In the genomic region with DNA sequence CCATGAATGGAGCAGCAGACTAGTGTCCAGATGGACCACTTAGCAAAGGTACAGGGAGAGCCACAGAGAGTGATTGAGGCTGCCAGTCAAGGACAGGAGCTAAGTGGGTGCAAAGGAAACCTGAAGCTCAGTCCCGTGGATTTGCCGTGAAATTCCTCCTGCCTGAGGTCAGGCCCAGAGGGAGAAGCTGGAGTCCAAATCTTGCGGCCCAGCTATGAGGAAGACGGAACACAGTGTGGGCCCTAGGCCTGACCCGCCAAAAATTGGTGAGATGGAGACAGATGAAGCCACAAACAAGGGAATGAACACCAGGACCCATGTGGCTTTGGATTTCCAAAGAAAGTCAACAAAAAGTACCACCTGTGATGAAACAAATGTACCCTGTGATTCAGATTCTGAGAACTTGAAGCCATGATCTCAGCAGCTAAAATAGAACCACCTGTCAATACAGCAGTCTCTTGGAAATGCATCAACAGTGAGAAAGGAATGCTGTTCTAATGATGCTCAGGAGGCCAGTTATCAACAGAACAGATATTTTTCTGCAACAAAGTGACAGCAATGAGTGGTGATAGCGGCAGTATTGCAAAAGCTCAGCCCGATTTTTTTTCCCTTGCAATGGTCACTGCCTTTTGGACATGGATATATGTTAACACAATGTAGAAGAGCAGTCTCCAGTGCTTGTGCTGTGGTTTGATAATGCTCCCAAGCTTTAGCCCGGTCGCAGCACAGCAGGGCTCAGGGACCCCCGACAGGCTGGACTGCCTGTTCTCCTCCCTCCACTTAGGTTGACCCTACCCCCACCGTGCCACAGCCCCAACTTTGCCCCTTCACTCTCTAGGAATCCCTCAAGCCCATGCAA, we compare ENCODE assay signal across 21 cellular contexts. TPM values are rescaled to one million over a fixed set of nuclear protein-coding genes. Genes with fewer than 3 reads are reported as not detected.
DNase-seq lines count a peak whose midpoint lies in the region; ATAC-seq and TF ChIP-seq lines count a peak whose summit lies in the region.
"Had no signal": no experiment of that assay in that cellular context is flagged by ENCODE, and none has a peak within 500 bp of the region (broad histone marks: within the 10 kb centered on the region; RNA-seq: fewer than 3 reads in every experiment).

No MANE protein-coding gene starts in this region.

- no peaks in the 10 kb centered on the region; the same call in 1 of the 2 replicates for H3K9me3 ChIP-seq in AG04450 (ENCODE audit: control insufficient read depth, insufficient read depth, low read length)
- H3K9me3 ChIP-seq: prostate gland, SJSA1 had no signal

- CTCF ChIA-PET in AG04450 (lab: Charles Lee), result interaction anchor here (1.1 to 3.9 kb wide), 6 partner anchors 11 to 249 kb away, joined by 3 to 14 read pairs (median 6); partner anchors contain the start of gene COL6A3
- CTCF ChIA-PET in activated CD8-positive, alpha-beta T cell treated with anti-CD3 and anti-CD28 coated beads for 36 hours (lab: Charles Lee), result interaction anchor here (0.9 to 2.4 kb wide), 7 partner anchors 10 to 169 kb away, joined by 3 to 17 read pairs (median 4); no protein-coding TSS in a partner anchor

- POLR2A ChIA-PET in AG04450 (lab: Yijun Ruan, JAX), result interaction anchor here (0.7 to 2.0 kb wide), 5 partner anchors 10 to 275 kb away, joined by 3 to 10 read pairs (median 3); partner anchors contain the start of gene COL6A3
- POLR2A ChIA-PET in activated CD8-positive, alpha-beta T cell treated with anti-CD3 and anti-CD28 coated beads for 36 hours (lab: Charles Lee), result no interaction called here

- no peaks in the 10 kb centered on the region for H3K36me3 ChIP-seq in rectal smooth muscle tissue (ENCODE audit: control insufficient read depth, insufficient read depth, low read length)
- H3K36me3 ChIP-seq: prostate gland had no signal

- intact Hi-C loops in activated CD8-positive, alpha-beta T cell treated with anti-CD3 and anti-CD28 coated beads for 36 hours (cut with micrococcal nuclease), result no loop called here

- H3K4me3 ChIP-seq in AG04450 (ENCODE audit: low read depth, low read length) (peak overlapping the region; percentile 20), foreskin fibroblast (ENCODE audit: low read depth in 1 of 2, low read length in 2 of 2) (no peak overlapping the region), rectal smooth muscle tissue (ENCODE audit: low read length) (no peak overlapping the region)
- H3K4me3 ChIP-seq: prostate gland, SJSA1 had no signal

- peak overlapping the region; percentile 83 for H3K27ac ChIP-seq in AG04450 (ENCODE audit: low read depth, low read length)
- peak overlapping the region; percentile 34 for H3K27ac ChIP-seq in rectal smooth muscle tissue (ENCODE audit: low read depth, low read length)
- H3K27ac ChIP-seq: HL-60, SJSA1 had no signal

- no peak overlapping the region for H3K9ac ChIP-seq in rectal smooth muscle tissue (ENCODE audit: low read length)

- TF ChIP-seq CTCF in AG04450 (IDR thresholded peaks at IDR 0.05; ENCODE audit: low read depth, low read length) (no peak), foreskin fibroblast (IDR thresholded peaks at IDR 0.05; ENCODE audit: low read depth, low read length) (no peak)
- TF ChIP-seq CTCF in activated CD8-positive, alpha-beta T cell treated with anti-CD3 and anti-CD28 coated beads for 36 hours (IDR thresholded peaks at IDR 0.05), result no peak

- H3K27me3 Mint-ChIP-seq in activated CD8-positive, alpha-beta T cell treated with anti-CD3 and anti-CD28 coated beads for 36 hours, result no peaks in the 10 kb centered on the region
- no peaks in the 10 kb centered on the region for H3K27me3 Mint-ChIP-seq in activated T-cell treated with anti-CD3 and anti-CD28 coated beads, Interleukin-2, amount 50 U/mL, for 24 hours

- no peak overlapping the region for H3K4me3 Mint-ChIP-seq in activated CD8-positive, alpha-beta T cell treated with anti-CD3 and anti-CD28 coated beads for 36 hours
- no peak overlapping the region for H3K4me3 Mint-ChIP-seq in activated T-cell treated with anti-CD3 and anti-CD28 coated beads, Interleukin-2, amount 50 U/mL, for 24 hours

- no peak overlapping the region for H3K27ac Mint-ChIP-seq in activated CD8-positive, alpha-beta T cell treated with anti-CD3 and anti-CD28 coated beads for 36 hours
- H3K27ac Mint-ChIP-seq in activated T-cell treated with anti-CD3 and anti-CD28 coated beads, Interleukin-2, amount 50 U/mL, for 24 hours, result no peak overlapping the region

- H3K27me3 ChIP-seq in AG04450 (ENCODE audit: control insufficient read depth, insufficient read depth, low read length), result no peaks in the 10 kb centered on the region
- no peaks in the 10 kb centered on the region for H3K27me3 ChIP-seq in rectal smooth muscle tissue (ENCODE audit: control insufficient read depth, insufficient read depth, low read length)
- H3K27me3 ChIP-seq: SJSA1 had no signal

- H3K36me3 Mint-ChIP-seq in activated CD8-positive, alpha-beta T cell treated with anti-CD3 and anti-CD28 coated beads for 36 hours (ENCODE audit: low read depth), result no peaks in the 10 kb centered on the region
- H3K36me3 Mint-ChIP-seq in activated T-cell treated with anti-CD3 and anti-CD28 coated beads, Interleukin-2, amount 50 U/mL, for 24 hours (ENCODE audit: low read depth), result peaks cover 11% of the 10 kb centered on the region

- H3K4me1 ChIP-seq in rectal smooth muscle tissue (ENCODE audit: control insufficient read depth, insufficient read depth, low read length), result peaks cover 50% of the 10 kb centered on the region
- H3K4me1 ChIP-seq: prostate gland had no signal

- H3K4me1 Mint-ChIP-seq in activated CD8-positive, alpha-beta T cell treated with anti-CD3 and anti-CD28 coated beads for 36 hours (ENCODE audit: low read depth), result no peaks in the 10 kb centered on the region
- H3K4me1 Mint-ChIP-seq in activated T-cell treated with anti-CD3 and anti-CD28 coated beads, Interleukin-2, amount 50 U/mL, for 24 hours (ENCODE audit: low read depth), result no peaks in the 10 kb centered on the region

- no peak for ATAC-seq in activated CD8-positive, alpha-beta T cell treated with anti-CD3 and anti-CD28 coated beads for 36 hours
- ATAC-seq: HCT116 had no signal

- no peaks in the 10 kb centered on the region for H3K9me3 Mint-ChIP-seq in activated CD8-positive, alpha-beta T cell treated with anti-CD3 and anti-CD28 coated beads for 36 hours
- H3K9me3 Mint-ChIP-seq in activated T-cell treated with anti-CD3 and anti-CD28 coated beads, Interleukin-2, amount 50 U/mL, for 24 hours, result no peaks in the 10 kb centered on the region

- DNase-seq in AG04450 (ENCODE audit: low read depth, low spot score), result no peak
- DNase-seq in astrocyte of the hippocampus (ENCODE audit: low read depth, low spot score), result peak; percentile 14
- DNase-seq in foreskin fibroblast, result peak; percentile 75 to 87
- no peak for DNase-seq in activated CD8-positive, alpha-beta T cell treated with anti-CD3 and anti-CD28 coated beads for 36 hours
- DNase-seq in activated T-cell treated with anti-CD3 and anti-CD28 coated beads, Interleukin-2, amount 50 U/mL, for 24 hours, result no peak
- no peak for DNase-seq in NCI-H1436 (lab: John Stamatoyannopoulos, UW)
- no peak for DNase-seq in NK-92 treated with Interleukin-12 subunit alpha and Interleukin-12 subunit beta, amount 100 ng/mL, for 24 hours (lab: John Stamatoyannopoulos, UW)
- DNase-seq: activated CD4-positive, alpha-beta T cell treated with anti-CD3 and anti-CD28 coated beads, Interleukin-2, amount 50 U/mL, for 4 hours; amniotic stem cell; COR-L47; effector memory CD4-positive, alpha-beta T cell; glutamatergic neuron; Karpas-422; NCI-H1436 treated with DMSO at 0.1 percent for 48 hours; NCI-H226; stimulated activated CD4-positive, alpha-beta T cell treated with anti-CD3 and anti-CD28 coated beads, Interleukin-4, amount 100 ng/mL, for 1 hour had no signal

RNA-seq across cellular contexts. Expression of gene COL6A3, which starts 10.7 kb away (rescaled TPM):
- polyA plus RNA-seq in AG04450 (2011; rRNA removed), result 1,384 and 2,107 TPM in 2 replicates
- polyA minus RNA-seq in AG04450 (2011; rRNA and poly(A)+ RNA removed), result 2,516 and 3,153 TPM in 2 replicates
- 1 to 10 TPM; 4.0 to 4.1 TPM for total RNA-seq in activated CD8-positive, alpha-beta T cell treated with anti-CD3 and anti-CD28 coated beads for 36 hours

Comparison
In these comparisons a context has a peak if more than half of its experiments do, and no peak if none do; other contexts are left out.
1. DNase-seq: peak in astrocyte of the hippocampus (single experiment) and foreskin fibroblast (2 of 2); none in AG04450 (single experiment), activated CD8-positive, alpha-beta T cell treated with anti-CD3 and anti-CD28 coated beads for 36 hours (single experiment), activated T-cell treated with anti-CD3 and anti-CD28 coated beads, Interleukin-2, amount 50 U/mL, for 24 hours (single experiment), NCI-H1436 (single experiment) and NK-92 treated with Interleukin-12 subunit alpha and Interleukin-12 subunit beta, amount 100 ng/mL, for 24 hours (single experiment).